In the genomic region with DNA sequence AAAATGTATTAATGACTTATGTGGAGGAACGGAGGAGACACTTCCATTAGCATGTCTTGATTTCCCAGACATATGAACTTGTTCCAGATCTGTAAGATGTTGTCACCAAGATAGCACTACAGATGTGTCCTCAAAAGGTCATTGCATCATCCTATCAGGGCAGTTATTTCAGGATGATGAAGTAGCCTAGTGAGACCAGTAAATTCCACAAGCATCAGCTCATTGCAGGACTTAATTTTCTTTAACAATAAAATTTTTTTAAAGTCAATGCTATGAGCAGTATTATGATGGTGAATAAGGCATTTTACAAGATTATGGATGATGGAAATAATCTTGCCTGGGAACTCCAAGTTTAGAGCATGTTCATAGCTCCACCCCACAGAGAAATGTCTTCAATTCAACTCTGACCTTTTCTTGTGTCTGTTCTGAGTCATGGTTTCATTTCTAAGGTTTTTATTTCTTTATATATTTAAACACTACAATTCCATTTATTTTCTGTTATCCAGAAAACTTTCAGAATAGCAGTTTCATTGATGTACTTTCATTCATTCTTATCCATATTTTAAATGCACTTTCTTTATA, we compare ENCODE assay signal across 1 cellular context.
TF ChIP-seq lines count a peak whose summit lies in the region.

No MANE protein-coding gene starts in this region.

TF ChIP-seq in IMR-90, 13 proteins besides CTCF, POLR2A, EP300 and RAD21:
- TF ChIP-seq CEBPB (IDR thresholded peaks at IDR 0.05; ENCODE audit: low read depth, low read length) = peak; percentile 84
- no peak for TF ChIP-seq RFX5 (IDR thresholded peaks at IDR 0.05; ENCODE audit: low read depth, low read length)
